Comparison of ENCODE assay signal across 8 cellular contexts in genomic region chrX:153980394-153980793, GRCh38. TPM values are rescaled to one million over a fixed set of nuclear protein-coding genes. Genes with fewer than 3 reads are reported as not detected.
DNase-seq lines count a peak whose midpoint lies in the region; ATAC-seq and TF ChIP-seq lines count a peak whose summit lies in the region.
"Not testable (repeated sequence)": the region's sequence is repeated elsewhere in the genome, so short reads cannot be mapped to it uniquely, and the experiment has no call there.

No MANE protein-coding gene starts in this region.

- peaks cover 42% of the 10 kb centered on the region for H3K4me1 ChIP-seq in effector memory CD4-positive, alpha-beta T cell (ENCODE audit: control insufficient read depth, insufficient read depth, low read length, poor library complexity, severe bottlenecking)
- peaks cover 44 to 46% of the 10 kb centered on the region in 2 experiments for H3K4me1 ChIP-seq in neutrophil (ENCODE audit: control insufficient read depth in 1 of 2, insufficient read depth in 1 of 2, low read depth in 1 of 2, low read length in 1 of 2)
- not testable (repeated sequence) for H3K4me1 ChIP-seq in upper lobe of right lung

- peaks cover 24% of the 10 kb centered on the region for H3K4me1 Mint-ChIP-seq in T-helper 17 cell
- H3K4me1 Mint-ChIP-seq in activated T-helper 2 cell treated with anti-CD3 and anti-CD28 coated beads, Interferon-gamma antibody, Interleukin-2, Interleukin-4, amounts not matched to agents 10 μg/mL and 5 μg/mL and 100 μg/mL, durations not matched to agents 14 hours and 24 hours and 36 hours (ENCODE audit: low read depth) = peaks cover 37% of the 10 kb centered on the region

- H3K4me3 ChIP-seq in GM12865 (ENCODE audit: low read depth, low read length) = peak overlapping the region; percentile 36
- not testable (repeated sequence) for H3K4me3 ChIP-seq in effector memory CD4-positive, alpha-beta T cell (ENCODE audit: insufficient read depth, low read depth, low read length, poor library complexity, severe bottlenecking); neutrophil (ENCODE audit: low read depth in 1 of 2, low read length in 1 of 2); upper lobe of right lung

- H3K27ac ChIP-seq in effector memory CD4-positive, alpha-beta T cell (ENCODE audit: insufficient read depth, low read length, poor library complexity, severe bottlenecking) = peak overlapping the region; percentile 69
- H3K27ac ChIP-seq in neutrophil = peak overlapping the region; percentile 88
- not testable (repeated sequence) for H3K27ac ChIP-seq in upper lobe of right lung

- H3K36me3 ChIP-seq in effector memory CD4-positive, alpha-beta T cell (ENCODE audit: control insufficient read depth, insufficient read depth, low read length); neutrophil; upper lobe of right lung: not testable (repeated sequence)

- not testable (repeated sequence) for H3K27me3 ChIP-seq in effector memory CD4-positive, alpha-beta T cell (replicated peaks; ENCODE audit: control insufficient read depth, insufficient read depth, low read length, poor library complexity, severe bottlenecking); neutrophil; upper lobe of right lung

- not testable (repeated sequence) for H3K27me3 Mint-ChIP-seq in T-helper 17 cell; activated T-helper 2 cell treated with anti-CD3 and anti-CD28 coated beads, Interferon-gamma antibody, Interleukin-2, Interleukin-4, amounts not matched to agents 10 μg/mL and 5 μg/mL and 100 μg/mL, durations not matched to agents 14 hours and 24 hours and 36 hours (ENCODE audit: low read depth)

- H3K9me3 Mint-ChIP-seq in activated T-helper 2 cell treated with anti-CD3 and anti-CD28 coated beads, Interferon-gamma antibody, Interleukin-2, Interleukin-4, amounts not matched to agents 10 μg/mL and 5 μg/mL and 100 μg/mL, durations not matched to agents 14 hours and 24 hours and 36 hours = not testable (repeated sequence)

- DNase-seq in GM12865 (ENCODE audit: low read depth) = peak; percentile 46
- DNase-seq in T-helper 17 cell; activated T-helper 2 cell treated with anti-CD3 and anti-CD28 coated beads, Interferon-gamma antibody, Interleukin-2, Interleukin-4, amounts not matched to agents 10 μg/mL and 5 μg/mL and 100 μg/mL, durations not matched to agents 14 hours and 24 hours and 36 hours (ENCODE audit: low spot score); effector memory CD4-positive, alpha-beta T cell; upper lobe of right lung: not testable (repeated sequence)

- H3K27ac Mint-ChIP-seq in T-helper 17 cell = peak overlapping the region; percentile 93
- peak overlapping the region; percentile 81 for H3K27ac Mint-ChIP-seq in activated T-helper 2 cell treated with anti-CD3 and anti-CD28 coated beads, Interferon-gamma antibody, Interleukin-2, Interleukin-4, amounts not matched to agents 10 μg/mL and 5 μg/mL and 100 μg/mL, durations not matched to agents 14 hours and 24 hours and 36 hours

- intact Hi-C loops in activated T-helper 2 cell treated with anti-CD3 and anti-CD28 coated beads, Interferon-gamma antibody, Interleukin-2, Interleukin-4, amounts not matched to agents 10 μg/mL and 5 μg/mL and 100 μg/mL, durations not matched to agents 14 hours and 24 hours and 36 hours (cut with micrococcal nuclease) = loop anchor here (5.0 kb wide), 1 partner anchor 37 kb away; the partner anchor contains the start of gene IRAK1
- intact Hi-C loops in upper lobe of right lung (cut with DNase I) = not testable (repeated sequence)

- ATAC-seq in GM21390 (IDR thresholded peaks at IDR 0.05; ENCODE audit: unreplicated experiment) (peak; percentile 60), HG03342 (IDR thresholded peaks at IDR 0.05; ENCODE audit: unreplicated experiment) (peak; percentile 54), T-helper 17 cell (peak; percentile 55), upper lobe of right lung (peak; percentile 20)

- H3K4me3 Mint-ChIP-seq in T-helper 17 cell = peak overlapping the region; percentile 85
- H3K4me3 Mint-ChIP-seq in activated T-helper 2 cell treated with anti-CD3 and anti-CD28 coated beads, Interferon-gamma antibody, Interleukin-2, Interleukin-4, amounts not matched to agents 10 μg/mL and 5 μg/mL and 100 μg/mL, durations not matched to agents 14 hours and 24 hours and 36 hours (ENCODE audit: low read depth) = peak overlapping the region; percentile 49

- H3K9me3 ChIP-seq in T-helper 17 cell (ENCODE audit: control insufficient read depth, low read length, poor library complexity, severe bottlenecking); effector memory CD4-positive, alpha-beta T cell (ENCODE audit: control insufficient read depth, low read length); neutrophil; upper lobe of right lung: not testable (repeated sequence)

- not testable (repeated sequence) for TF ChIP-seq CTCF in GM12865 (IDR thresholded peaks at IDR 0.05; ENCODE audit: insufficient read depth, low read depth, low read length, missing control alignments); neutrophil (IDR thresholded peaks at IDR 0.05); upper lobe of right lung (IDR thresholded peaks at IDR 0.05)

- not testable (repeated sequence) for H3K36me3 Mint-ChIP-seq in T-helper 17 cell (ENCODE audit: low read depth); activated T-helper 2 cell treated with anti-CD3 and anti-CD28 coated beads, Interferon-gamma antibody, Interleukin-2, Interleukin-4, amounts not matched to agents 10 μg/mL and 5 μg/mL and 100 μg/mL, durations not matched to agents 14 hours and 24 hours and 36 hours (ENCODE audit: low read depth)

RNA-seq across cellular contexts. Expression of gene TMEM187, which starts 7.8 kb away (rescaled TPM):
- total RNA-seq in T-helper 17 cell (1 to 10 TPM; 2.4 to 3.0 TPM), upper lobe of right lung (9.0 TPM)
- total RNA-seq in activated T-helper 2 cell treated with anti-CD3 and anti-CD28 coated beads, Interferon-gamma antibody, Interleukin-2, Interleukin-4, amounts not matched to agents 10 μg/mL and 5 μg/mL and 100 μg/mL, durations not matched to agents 14 hours and 24 hours and 36 hours = 2.1 and 2.7 TPM in 2 replicates

RNA-seq across cellular contexts. Expression of gene HCFC1, which starts 8.8 kb away (rescaled TPM):
- 10 to 100 TPM; 65.7 to 65.8 TPM for total RNA-seq in T-helper 17 cell
- 107 and 108 TPM in 2 replicates for total RNA-seq in activated T-helper 2 cell treated with anti-CD3 and anti-CD28 coated beads, Interferon-gamma antibody, Interleukin-2, Interleukin-4, amounts not matched to agents 10 μg/mL and 5 μg/mL and 100 μg/mL, durations not matched to agents 14 hours and 24 hours and 36 hours
- total RNA-seq in upper lobe of right lung = 47.5 TPM

RNA-seq across cellular contexts. Expression of gene RENBP, which starts 36.0 kb away (rescaled TPM):
- total RNA-seq in T-helper 17 cell = 10 to 100 TPM in 1 of 2 donors, 1 to 10 TPM in 1; 8.8 to 11.5 TPM
- 11.4 and 12.4 TPM in 2 replicates for total RNA-seq in activated T-helper 2 cell treated with anti-CD3 and anti-CD28 coated beads, Interferon-gamma antibody, Interleukin-2, Interleukin-4, amounts not matched to agents 10 μg/mL and 5 μg/mL and 100 μg/mL, durations not matched to agents 14 hours and 24 hours and 36 hours
- 46.4 TPM for total RNA-seq in upper lobe of right lung

RNA-seq across cellular contexts. Expression of gene IRAK1, which starts 39.3 kb away (rescaled TPM):
- total RNA-seq in T-helper 17 cell (10 to 100 TPM; 75.3 to 92.5 TPM), upper lobe of right lung (89.4 TPM)
- total RNA-seq in activated T-helper 2 cell treated with anti-CD3 and anti-CD28 coated beads, Interferon-gamma antibody, Interleukin-2, Interleukin-4, amounts not matched to agents 10 μg/mL and 5 μg/mL and 100 μg/mL, durations not matched to agents 14 hours and 24 hours and 36 hours = 150 and 151 TPM in 2 replicates

RNA-seq across cellular contexts. Expression of gene NAA10, which starts 45.6 kb away (rescaled TPM):
- total RNA-seq in T-helper 17 cell (10 to 100 TPM; 42.8 to 48.5 TPM), upper lobe of right lung (84.6 TPM)
- 127 and 128 TPM in 2 replicates for total RNA-seq in activated T-helper 2 cell treated with anti-CD3 and anti-CD28 coated beads, Interferon-gamma antibody, Interleukin-2, Interleukin-4, amounts not matched to agents 10 μg/mL and 5 μg/mL and 100 μg/mL, durations not matched to agents 14 hours and 24 hours and 36 hours
